In genomic region chr9:86637515-86637914, GRCh38 we compare ENCODE assay signal across 8 cellular contexts.
DNase-seq lines count a peak whose midpoint lies in the region; ATAC-seq, FAIRE-seq and TF ChIP-seq lines count a peak whose summit lies in the region.

No MANE protein-coding gene starts in this region.

- no CpG with 5 or more reads among the region's 11 CpGs for WGBS in H9 (ENCODE audit: extremely low coverage, insufficient read length, low lambda C conversion rate)
- 10% methylated on average over 10 of the region's 11 CpGs for WGBS in K562 (ENCODE audit: insufficient coverage, low coverage, missing lambda C conversion rate)
- 21% methylated on average over 11 of the region's 11 CpGs for WGBS in HepG2 (ENCODE audit: low lambda C conversion rate)

- no peak overlapping the region for H3K23ac ChIP-seq in H9 (ENCODE audit: insufficient read length, low read depth, low read length)

- no peak overlapping the region for H3K27ac Mint-ChIP-seq in H9

- no peak overlapping the region for H3K56ac ChIP-seq in H9 (ENCODE audit: insufficient read length, low read depth, low read length)

- H2BK12ac ChIP-seq in H9 (ENCODE audit: insufficient read length, low read depth, low read length) = no peak overlapping the region

- H3K4ac ChIP-seq in H9 (ENCODE audit: low read depth, low read length) = no peak overlapping the region

- peak; percentile 96 for TF ChIP-seq CTCF in H9 (conservative IDR thresholded peaks at IDR 0.05)
- peak; percentile 48 to 77 (median 48) for TF ChIP-seq CTCF in K562 (IDR thresholded peaks at IDR 0.05 in 2 of 3, conservative IDR thresholded peaks at IDR 0.05 in 1 of 3; ENCODE audit: insufficient read depth in 2 of 3, low read depth in 1 of 3, low read length in 3 of 3)
- peak; percentile 72 for TF ChIP-seq CTCF in HepG2 (CRISPR knock-in tag; IDR thresholded peaks at IDR 0.05)
- no peak for TF ChIP-seq CTCF in GM20000 (IDR thresholded peaks at IDR 0.05; ENCODE audit: extremely low read depth, missing control alignments)

- H2BK15ac ChIP-seq in H9 (ENCODE audit: low read depth, low read length) = no peak overlapping the region

- no peaks in the 10 kb centered on the region; a peak in 2 of 7 replicates for H3K36me3 Mint-ChIP-seq in H9 (ENCODE audit: insufficient read depth in 1 of 3, low read depth in 3 of 3)

- no peak overlapping the region for H2BK120ac ChIP-seq in H9 (ENCODE audit: low read depth, low read length, poor library complexity, severe bottlenecking)

- H4K20me1 ChIP-seq in H9 (ENCODE audit: control insufficient read depth, insufficient read depth, insufficient read length) (no peaks in the 10 kb centered on the region), K562 (replicated peaks; ENCODE audit: control insufficient read depth, insufficient read depth, low read length) (no peaks in the 10 kb centered on the region), HepG2 (ENCODE audit: insufficient read depth, low read length) (no peaks in the 10 kb centered on the region)

- intact Hi-C loops in K562 (cut with micrococcal nuclease) = loop anchor here (5.0 kb wide), 1 partner anchor 685 kb away; no protein-coding TSS in a partner anchor
- intact Hi-C loops in HepG2 (cut with micrococcal nuclease; ENCODE audit: unreplicated experiment) = loop anchor here (5.0 kb wide), 1 partner anchor 685 kb away; no protein-coding TSS in a partner anchor

- H3K9ac ChIP-seq in H9 (ENCODE audit: extremely low read depth, insufficient read length, low read length) (no peak overlapping the region), K562 (ENCODE audit: insufficient read depth in 1 of 2, low read depth in 2 of 2, low read length in 2 of 2) (no peak overlapping the region), HepG2 (ENCODE audit: insufficient read depth, low read depth, low read length) (no peak overlapping the region)

- no peaks in the 10 kb centered on the region for H3K27me3 ChIP-seq in H9 (ENCODE audit: insufficient read depth, low read length)
- H3K27me3 ChIP-seq in K562 (ENCODE audit: control insufficient read depth in 2 of 2, insufficient read depth in 2 of 2, low read length in 2 of 2) = no peaks in the 10 kb centered on the region
- H3K27me3 ChIP-seq in HepG2 (ENCODE audit: control insufficient read depth in 1 of 2, insufficient read depth in 2 of 2, low read length in 2 of 2) = peaks cover 0 to under 1% of the 10 kb centered on the region in 2 experiments; a peak in 3 of 5 replicates

- in situ Hi-C loops in K562 (cut with MboI) (no loop called here), HepG2 (cut with HindIII; ENCODE audit: extremely low pct_ligation_motif_present, low pct_unique_long_range_greater_than_20kb) (loop anchor here (10.0 kb wide), 1 partner anchor 687 kb away; no protein-coding TSS in a partner anchor)

- H3K4me3 Mint-ChIP-seq in H9 = no peak overlapping the region

- no peak overlapping the region for H2BK5ac ChIP-seq in H9 (ENCODE audit: insufficient read length, low read length)

- TF ChIP-seq RAD21 in K562 (CRISPR knock-in tag; conservative IDR thresholded peaks at IDR 0.05 in 1 of 2, IDR thresholded peaks at IDR 0.05 in 1 of 2) = peak in 1 of 2 experiments; percentile 44; a peak in 2 of 4 replicates
- TF ChIP-seq RAD21 in HepG2 (CRISPR knock-in tag; IDR thresholded peaks at IDR 0.05) = 0 out of 2 replicates have a peak, but pooled peaks have one; percentile 11

- no peak for TF ChIP-seq EP300 in K562 (IDR thresholded peaks at IDR 0.05; ENCODE audit: low read length)
- TF ChIP-seq EP300 in HepG2 (IDR thresholded peaks at IDR 0.05; ENCODE audit: low read depth in 2 of 2, low read length in 2 of 2) = no peak
- TF ChIP-seq EP300 in HepG2 (CRISPR knock-in tag; IDR thresholded peaks at IDR 0.05; ENCODE audit: borderline replicate concordance) = no peak

- H4K8ac ChIP-seq in H9 (replicated peaks; ENCODE audit: insufficient read length, low read depth, low read length) = no peak overlapping the region

- no peak overlapping the region for H4K91ac ChIP-seq in H9 (ENCODE audit: insufficient read length, low read depth, low read length)

- no peak overlapping the region for H3K14ac ChIP-seq in H9 (ENCODE audit: insufficient read depth, low read length)

- H3K18ac ChIP-seq in H9 (ENCODE audit: insufficient read length, low read depth, low read length) = no peak overlapping the region

- H3K4me3 ChIP-seq in K562 (no peak overlapping the region), HepG2 (replicated peaks in 1 of 3; ENCODE audit: insufficient read depth in 1 of 3, low read depth in 2 of 3, low read length in 3 of 3) (no peak overlapping the region)

- H4K5ac ChIP-seq in H9 (ENCODE audit: insufficient read length, low read depth, low read length) = no peak overlapping the region

- H3K36me3 ChIP-seq in K562 (ENCODE audit: control insufficient read depth, insufficient read depth, low read length) (no peaks in the 10 kb centered on the region), HepG2 (replicated peaks in 1 of 2; ENCODE audit: control insufficient read depth in 1 of 2, insufficient read depth in 2 of 2, low read length in 2 of 2) (no peaks in the 10 kb centered on the region)

- no peak overlapping the region for H3T11ph ChIP-seq in H9 (ENCODE audit: low read length)

- H3K79me2 ChIP-seq in H9 (ENCODE audit: insufficient read depth, low read length) = no peaks in the 10 kb centered on the region
- H3K79me2 ChIP-seq in K562 (ENCODE audit: control insufficient read depth, insufficient read depth, low read length) = no peaks in the 10 kb centered on the region
- no peaks in the 10 kb centered on the region for H3K79me2 ChIP-seq in HepG2 (ENCODE audit: insufficient read depth, low read length)

- BruUV-seq in K562 (replicated peaks; lab: Mats Ljungman, UMichigan) (no TSS peak), HepG2 (replicated peaks; lab: Mats Ljungman, UMichigan) (no TSS peak)

- H2BK20ac ChIP-seq in H9 (ENCODE audit: low read depth, low read length, poor library complexity, severe bottlenecking) = no peak overlapping the region

- H3K9me1 ChIP-seq in K562 (ENCODE audit: control insufficient read depth, insufficient read depth, low read length) = no peaks in the 10 kb centered on the region

- no peak overlapping the region for H3K4me2 ChIP-seq in H9 (ENCODE audit: insufficient read depth, insufficient read length, low read length)
- peak overlapping the region; percentile 18; the same call in 1 of the 2 replicates for H3K4me2 ChIP-seq in K562 (ENCODE audit: insufficient read depth, low read length)
- no peak overlapping the region for H3K4me2 ChIP-seq in HepG2 (ENCODE audit: low read depth, low read length)

- H3K4me1 ChIP-seq in H9 (ENCODE audit: insufficient read depth, low read length) (no peaks in the 10 kb centered on the region), K562 (replicated peaks in 1 of 2; ENCODE audit: control insufficient read depth in 2 of 2, insufficient read depth in 2 of 2, low read length in 2 of 2) (peaks cover 0 to 10% of the 10 kb centered on the region in 2 experiments; a peak in 3 of 5 replicates), HepG2 (ENCODE audit: insufficient read depth, low read length) (no peaks in the 10 kb centered on the region)

- H2AK5ac ChIP-seq in H9 (ENCODE audit: insufficient read length, low read length) = no peak overlapping the region

- no peaks in the 10 kb centered on the region for H3K23me2 ChIP-seq in H9 (ENCODE audit: insufficient read length, low read depth, low read length, poor library complexity, severe bottlenecking)

- DNase-seq in 8988T (peak; percentile 32), H9 (peak; percentile 83), K562 (ENCODE audit: extremely low read depth in 1 of 4, low spot score in 3 of 4) (peak; percentile 33 to 45 (median 40)), HepG2 (ENCODE audit: low spot score) (no peak), GM20000 (ENCODE audit: low spot score) (no peak), GOT3 (lab: John Stamatoyannopoulos, UW) (no peak), HT-29 (ENCODE audit: low spot score) (no peak), NCI-H446 (lab: John Stamatoyannopoulos, UW) (no peak)

- H2AFZ ChIP-seq in H9 (ENCODE audit: low read length) (no peak overlapping the region), K562 (ENCODE audit: low read depth, low read length) (no peak overlapping the region; the same call in 1 of the 2 replicates), HepG2 (ENCODE audit: low read length) (no peak overlapping the region)

- POLR2A ChIA-PET in K562 (lab: Yijun Ruan, JAX) (interaction anchor here (0.7 to 0.8 kb wide), 2 partner anchors 50 to 259 kb away, joined by 3 to 4 read pairs; no protein-coding TSS in a partner anchor), HepG2 (lab: Yijun Ruan, JAX) (no interaction called here)

- no peaks in the 10 kb centered on the region for H3K9me3 ChIP-seq in H9 (ENCODE audit: control insufficient read depth, low read depth, low read length)
- H3K9me3 ChIP-seq in K562 (replicated peaks; ENCODE audit: control insufficient read depth, insufficient read depth, low read depth, low read length) = no peaks in the 10 kb centered on the region
- H3K9me3 ChIP-seq in HepG2 (ENCODE audit: low read length) = no peaks in the 10 kb centered on the region

- ATAC-seq in K562 = peak; percentile 89
- peak; percentile 47; the same call in 2 of the 3 replicates for ATAC-seq in HepG2

- H3K4me1 Mint-ChIP-seq in H9 = peaks cover 8 to 11% of the 10 kb centered on the region in 2 experiments

- peaks cover 3 to 7% of the 10 kb centered on the region in 2 experiments; a peak in 3 of 5 replicates for H3K9me3 Mint-ChIP-seq in H9

- FAIRE-seq in K562 (lab: Jason Lieb, UNC) (no peak), HepG2 (lab: Jason Lieb, UNC) (no peak)

- H3K27ac ChIP-seq in H9 (ENCODE audit: insufficient read length, low read depth, low read length) = no peak overlapping the region
- H3K27ac ChIP-seq in K562 (ENCODE audit: extremely low read depth, low read depth, low read length) = no peak overlapping the region
- H3K27ac ChIP-seq in HepG2 (ENCODE audit: extremely low read length, insufficient read depth, low read length) = no peak overlapping the region

- TF ChIP-seq POLR2A in K562 (conservative IDR thresholded peaks at IDR 0.05) (no peak), HepG2 (IDR thresholded peaks at IDR 0.05; ENCODE audit: insufficient read depth in 1 of 2, low read depth in 2 of 2, low read length in 2 of 2) (no peak)

- H3K27me3 Mint-ChIP-seq in H9 (ENCODE audit: low read depth) = no peaks in the 10 kb centered on the region; the same call in none of the 2 replicates

- CTCF ChIA-PET in K562 (lab: Yijun Ruan, JAX; ENCODE audit: low intra/inter-chr PET ratio) = no interaction called here
- CTCF ChIA-PET in HepG2 (lab: Yijun Ruan, JAX; ENCODE audit: low intra/inter-chr PET ratio, low total read pairs) = no interaction called here

- H3K79me1 ChIP-seq in H9 (ENCODE audit: insufficient read depth, low read depth, low read length, poor library complexity, severe bottlenecking) = no peaks in the 10 kb centered on the region

TF ChIP-seq in K562, 482 proteins besides CTCF, POLR2A, EP300 and RAD21 (continues in another document):
- TF ChIP-seq YY1 (IDR thresholded peaks at IDR 0.05; ENCODE audit: borderline replicate concordance in 1 of 3, control insufficient read depth in 1 of 3, extremely low read depth in 1 of 3, insufficient read depth in 3 of 3, insufficient read length in 1 of 3, insufficient replicate concordance in 2 of 3, low read depth in 1 of 3, low read length in 2 of 3) = peak in 1 of 3 experiments; percentile 53

TF ChIP-seq in HepG2, 621 proteins besides CTCF, POLR2A, EP300 and RAD21 (continues in another document):
- TF ChIP-seq HNF4A (CRISPR knock-in tag; IDR thresholded peaks at IDR 0.05) = no peak
- TF ChIP-seq ZNF343 (CRISPR knock-in tag; IDR thresholded peaks at IDR 0.05) = no peak
- TF ChIP-seq STAG1 (CRISPR knock-in tag; IDR thresholded peaks at IDR 0.05) = peak; percentile 52
- TF ChIP-seq ZNF451 (CRISPR knock-in tag; IDR thresholded peaks at IDR 0.05) = no peak

Comparison
In these comparisons a context has a peak if more than half of its experiments do, and no peak if none do; other contexts are left out.
1. DNase-seq: peak in 8988T (single experiment), H9 (single experiment) and K562 (4 of 4); none in HepG2 (single experiment), GM20000 (single experiment), GOT3 (single experiment), HT-29 (single experiment) and NCI-H446 (0 of 2).